ENCODE assay signal across 1 cellular context in the genomic region with DNA sequence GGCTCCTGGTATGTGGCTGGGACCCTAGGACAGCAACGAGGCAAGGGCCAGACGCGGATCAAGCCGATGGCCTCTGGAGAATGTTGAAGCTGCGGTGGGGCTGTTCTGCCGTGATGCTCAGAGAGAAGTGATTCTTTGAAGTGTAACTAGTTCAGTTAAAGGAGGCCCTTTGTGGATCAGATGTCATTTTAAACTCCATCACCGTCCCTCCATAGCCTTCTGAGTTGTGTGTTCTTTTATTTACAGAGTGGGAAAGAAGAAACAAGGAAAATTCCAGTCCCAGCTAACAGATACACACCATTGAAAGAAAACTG.
A peak's percentile ranks its signal among the peaks of the same experiment; 100 is the strongest.
TF ChIP-seq lines count a peak whose summit lies in the region.

No MANE protein-coding gene starts in this region.

TF ChIP-seq in HepG2, 621 proteins besides CTCF, POLR2A, EP300 and RAD21 (continued from another document):
- TF ChIP-seq EEA1 (CRISPR knock-in tag; IDR thresholded peaks at IDR 0.05; ENCODE audit: borderline replicate concordance) (no peak), SMAD9 (CRISPR knock-in tag; IDR thresholded peaks at IDR 0.05) (no peak), THAP9 (CRISPR knock-in tag; IDR thresholded peaks at IDR 0.05; ENCODE audit: borderline replicate concordance) (peak; percentile 90; the same call in 1 of the 2 replicates), ZNF160 (CRISPR knock-in tag; IDR thresholded peaks at IDR 0.05) (0 out of 2 replicates have a peak, but pooled peaks have one; percentile 5), BORCS8-MEF2B (CRISPR knock-in tag; IDR thresholded peaks at IDR 0.05) (no peak), CBX5 (CRISPR knock-in tag; IDR thresholded peaks at IDR 0.05; ENCODE audit: borderline replicate concordance) (no peak), ZNF552 (CRISPR knock-in tag; IDR thresholded peaks at IDR 0.05; ENCODE audit: borderline replicate concordance) (peak; percentile 77; the same call in 1 of the 2 replicates), ZNF350 (CRISPR knock-in tag; IDR thresholded peaks at IDR 0.05; ENCODE audit: borderline replicate concordance, low read depth) (no peak), GLI4 (CRISPR knock-in tag; IDR thresholded peaks at IDR 0.05; ENCODE audit: borderline replicate concordance) (no peak), ZNF253 (CRISPR knock-in tag; IDR thresholded peaks at IDR 0.05; ENCODE audit: borderline replicate concordance) (no peak), SPEN (CRISPR knock-in tag; IDR thresholded peaks at IDR 0.05; ENCODE audit: low read depth) (no peak), HMG20B (CRISPR knock-in tag; conservative IDR thresholded peaks at IDR 0.05) (no peak), GRHL1 (CRISPR knock-in tag; conservative IDR thresholded peaks at IDR 0.05) (no peak), THAP7 (CRISPR knock-in tag; IDR thresholded peaks at IDR 0.05) (0 out of 2 replicates have a peak, but pooled peaks have one; percentile 10), ETV6 (CRISPR knock-in tag; conservative IDR thresholded peaks at IDR 0.05) (no peak), IKZF1 (IDR thresholded peaks at IDR 0.05) (no peak), FOXJ3 (CRISPR knock-in tag; IDR thresholded peaks at IDR 0.05; ENCODE audit: borderline replicate concordance) (no peak), ZSCAN22 (CRISPR knock-in tag; IDR thresholded peaks at IDR 0.05) (0 out of 2 replicates have a peak, but pooled peaks have one; percentile 7), MYC (CRISPR knock-in tag; IDR thresholded peaks at IDR 0.05; ENCODE audit: borderline replicate concordance) (no peak), ZNF589 (CRISPR knock-in tag; conservative IDR thresholded peaks at IDR 0.05) (0 out of 2 replicates have a peak, but pooled peaks have one; percentile 13)
- TF ChIP-seq, protein P1, sequence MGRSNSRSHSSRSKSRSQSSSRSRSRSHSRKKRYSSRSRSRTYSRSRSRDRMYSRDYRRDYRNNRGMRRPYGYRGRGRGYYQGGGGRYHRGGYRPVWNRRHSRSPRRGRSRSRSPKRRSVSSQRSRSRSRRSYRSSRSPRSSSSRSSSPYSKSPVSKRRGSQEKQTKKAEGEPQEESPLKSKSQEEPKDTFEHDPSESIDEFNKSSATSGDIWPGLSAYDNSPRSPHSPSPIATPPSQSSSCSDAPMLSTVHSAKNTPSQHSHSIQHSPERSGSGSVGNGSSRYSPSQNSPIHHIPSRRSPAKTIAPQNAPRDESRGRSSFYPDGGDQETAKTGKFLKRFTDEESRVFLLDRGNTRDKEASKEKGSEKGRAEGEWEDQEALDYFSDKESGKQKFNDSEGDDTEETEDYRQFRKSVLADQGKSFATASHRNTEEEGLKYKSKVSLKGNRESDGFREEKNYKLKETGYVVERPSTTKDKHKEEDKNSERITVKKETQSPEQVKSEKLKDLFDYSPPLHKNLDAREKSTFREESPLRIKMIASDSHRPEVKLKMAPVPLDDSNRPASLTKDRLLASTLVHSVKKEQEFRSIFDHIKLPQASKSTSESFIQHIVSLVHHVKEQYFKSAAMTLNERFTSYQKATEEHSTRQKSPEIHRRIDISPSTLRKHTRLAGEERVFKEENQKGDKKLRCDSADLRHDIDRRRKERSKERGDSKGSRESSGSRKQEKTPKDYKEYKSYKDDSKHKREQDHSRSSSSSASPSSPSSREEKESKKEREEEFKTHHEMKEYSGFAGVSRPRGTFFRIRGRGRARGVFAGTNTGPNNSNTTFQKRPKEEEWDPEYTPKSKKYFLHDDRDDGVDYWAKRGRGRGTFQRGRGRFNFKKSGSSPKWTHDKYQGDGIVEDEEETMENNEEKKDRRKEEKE (IDR thresholded peaks at IDR 0.05), result no peak
- TF ChIP-seq, protein P2, sequence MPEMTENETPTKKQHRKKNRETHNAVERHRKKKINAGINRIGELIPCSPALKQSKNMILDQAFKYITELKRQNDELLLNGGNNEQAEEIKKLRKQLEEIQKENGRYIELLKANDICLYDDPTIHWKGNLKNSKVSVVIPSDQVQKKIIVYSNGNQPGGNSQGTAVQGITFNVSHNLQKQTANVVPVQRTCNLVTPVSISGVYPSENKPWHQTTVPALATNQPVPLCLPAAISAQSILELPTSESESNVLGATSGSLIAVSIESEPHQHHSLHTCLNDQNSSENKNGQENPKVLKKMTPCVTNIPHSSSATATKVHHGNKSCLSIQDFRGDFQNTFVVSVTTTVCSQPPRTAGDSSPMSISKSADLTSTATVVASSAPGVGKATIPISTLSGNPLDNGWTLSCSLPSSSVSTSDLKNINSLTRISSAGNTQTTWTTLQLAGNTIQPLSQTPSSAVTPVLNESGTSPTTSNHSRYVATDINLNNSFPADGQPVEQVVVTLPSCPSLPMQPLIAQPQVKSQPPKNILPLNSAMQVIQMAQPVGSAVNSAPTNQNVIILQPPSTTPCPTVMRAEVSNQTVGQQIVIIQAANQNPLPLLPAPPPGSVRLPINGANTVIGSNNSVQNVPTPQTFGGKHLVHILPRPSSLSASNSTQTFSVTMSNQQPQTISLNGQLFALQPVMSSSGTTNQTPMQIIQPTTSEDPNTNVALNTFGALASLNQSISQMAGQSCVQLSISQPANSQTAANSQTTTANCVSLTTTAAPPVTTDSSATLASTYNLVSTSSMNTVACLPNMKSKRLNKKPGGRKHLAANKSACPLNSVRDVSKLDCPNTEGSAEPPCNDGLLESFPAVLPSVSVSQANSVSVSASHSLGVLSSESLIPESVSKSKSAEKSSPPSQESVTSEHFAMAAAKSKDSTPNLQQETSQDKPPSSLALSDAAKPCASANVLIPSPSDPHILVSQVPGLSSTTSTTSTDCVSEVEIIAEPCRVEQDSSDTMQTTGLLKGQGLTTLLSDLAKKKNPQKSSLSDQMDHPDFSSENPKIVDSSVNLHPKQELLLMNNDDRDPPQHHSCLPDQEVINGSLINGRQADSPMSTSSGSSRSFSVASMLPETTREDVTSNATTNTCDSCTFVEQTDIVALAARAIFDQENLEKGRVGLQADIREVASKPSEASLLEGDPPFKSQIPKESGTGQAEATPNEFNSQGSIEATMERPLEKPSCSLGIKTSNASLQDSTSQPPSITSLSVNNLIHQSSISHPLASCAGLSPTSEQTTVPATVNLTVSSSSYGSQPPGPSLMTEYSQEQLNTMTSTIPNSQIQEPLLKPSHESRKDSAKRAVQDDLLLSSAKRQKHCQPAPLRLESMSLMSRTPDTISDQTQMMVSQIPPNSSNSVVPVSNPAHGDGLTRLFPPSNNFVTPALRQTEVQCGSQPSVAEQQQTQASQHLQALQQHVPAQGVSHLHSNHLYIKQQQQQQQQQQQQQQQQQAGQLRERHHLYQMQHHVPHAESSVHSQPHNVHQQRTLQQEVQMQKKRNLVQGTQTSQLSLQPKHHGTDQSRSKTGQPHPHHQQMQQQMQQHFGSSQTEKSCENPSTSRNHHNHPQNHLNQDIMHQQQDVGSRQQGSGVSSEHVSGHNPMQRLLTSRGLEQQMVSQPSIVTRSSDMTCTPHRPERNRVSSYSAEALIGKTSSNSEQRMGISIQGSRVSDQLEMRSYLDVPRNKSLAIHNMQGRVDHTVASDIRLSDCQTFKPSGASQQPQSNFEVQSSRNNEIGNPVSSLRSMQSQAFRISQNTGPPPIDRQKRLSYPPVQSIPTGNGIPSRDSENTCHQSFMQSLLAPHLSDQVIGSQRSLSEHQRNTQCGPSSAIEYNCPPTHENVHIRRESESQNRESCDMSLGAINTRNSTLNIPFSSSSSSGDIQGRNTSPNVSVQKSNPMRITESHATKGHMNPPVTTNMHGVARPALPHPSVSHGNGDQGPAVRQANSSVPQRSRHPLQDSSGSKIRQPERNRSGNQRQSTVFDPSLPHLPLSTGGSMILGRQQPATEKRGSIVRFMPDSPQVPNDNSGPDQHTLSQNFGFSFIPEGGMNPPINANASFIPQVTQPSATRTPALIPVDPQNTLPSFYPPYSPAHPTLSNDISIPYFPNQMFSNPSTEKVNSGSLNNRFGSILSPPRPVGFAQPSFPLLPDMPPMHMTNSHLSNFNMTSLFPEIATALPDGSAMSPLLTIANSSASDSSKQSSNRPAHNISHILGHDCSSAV (CRISPR knock-in tag; IDR thresholded peaks at IDR 0.05; ENCODE audit: borderline replicate concordance), result no peak
- TF ChIP-seq, protein P3, sequence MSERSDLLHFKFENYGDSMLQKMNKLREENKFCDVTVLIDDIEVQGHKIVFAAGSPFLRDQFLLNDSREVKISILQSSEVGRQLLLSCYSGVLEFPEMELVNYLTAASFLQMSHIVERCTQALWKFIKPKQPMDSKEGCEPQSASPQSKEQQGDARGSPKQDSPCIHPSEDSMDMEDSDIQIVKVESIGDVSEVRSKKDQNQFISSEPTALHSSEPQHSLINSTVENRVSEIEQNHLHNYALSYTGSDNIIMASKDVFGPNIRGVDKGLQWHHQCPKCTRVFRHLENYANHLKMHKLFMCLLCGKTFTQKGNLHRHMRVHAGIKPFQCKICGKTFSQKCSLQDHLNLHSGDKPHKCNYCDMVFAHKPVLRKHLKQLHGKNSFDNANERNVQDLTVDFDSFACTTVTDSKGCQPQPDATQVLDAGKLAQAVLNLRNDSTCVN (CRISPR knock-in tag; IDR thresholded peaks at IDR 0.05; ENCODE audit: borderline replicate concordance), result no peak
